Comparison of ENCODE assay signal across 8 cellular contexts in the genomic region with DNA sequence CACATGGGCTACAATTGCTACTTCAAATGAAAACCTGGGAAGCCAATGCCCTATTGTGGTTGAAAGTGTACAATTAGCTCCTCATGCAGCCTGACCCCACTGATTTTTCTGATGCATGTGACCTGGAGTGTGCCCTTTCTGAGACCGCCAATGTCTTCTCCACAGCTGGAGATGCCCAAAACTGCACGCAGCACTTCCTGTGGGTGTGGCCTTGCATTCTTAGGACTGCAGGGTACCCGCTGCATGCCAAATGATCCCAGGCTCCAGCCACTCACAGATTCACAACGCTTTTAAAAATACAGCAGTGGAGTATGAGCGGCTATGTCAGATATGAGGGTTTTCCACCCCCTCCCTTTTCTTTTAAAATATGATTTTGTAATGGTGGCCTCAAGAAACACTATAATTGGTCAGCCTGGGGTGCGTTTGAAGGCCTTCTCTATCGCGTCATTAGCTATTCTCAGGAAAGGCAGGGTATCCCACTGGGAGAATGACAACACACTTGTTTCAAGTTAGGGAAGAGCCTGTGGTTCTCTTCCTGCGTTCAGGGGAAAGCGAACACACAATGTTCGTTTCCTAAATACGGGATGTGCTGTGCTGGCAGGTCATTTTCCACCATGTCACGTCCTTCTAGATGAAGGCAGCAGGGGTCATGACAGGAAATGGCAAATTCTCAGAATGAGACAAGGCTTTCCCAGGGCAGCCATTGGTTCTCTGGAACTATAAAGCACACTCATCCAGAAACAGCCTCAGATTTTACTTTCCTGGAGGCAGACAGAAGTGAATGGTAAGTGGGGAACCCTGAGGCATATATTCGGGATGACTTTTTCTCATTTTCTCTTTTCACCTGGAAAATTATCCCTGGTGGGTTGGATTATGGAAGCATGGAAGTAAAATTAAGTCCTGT. TPM values are rescaled to one million over a fixed set of nuclear protein-coding genes. Genes with fewer than 3 reads are reported as not detected.
A peak's percentile ranks its signal among the peaks of the same experiment; 100 is the strongest.
DNase-seq lines count a peak whose midpoint lies in the region; ATAC-seq and TF ChIP-seq lines count a peak whose summit lies in the region.

Gene APOLD1 (plus strand): TSS at position 749 of the 904 bp plus-strand sequence. CDS start 33 bp downstream, at position 782.

- H3K36me3 Mint-ChIP-seq in T-helper 1 cell treated with Interleukin-12 subunit alpha and Interleukin-12 subunit beta and Interleukin-4 antibody, amounts not matched to agents 30 μg/mL and 1 μg/mL, for 36 hours (ENCODE audit: low read depth), result peaks cover 7% of the 10 kb centered on the region

- DNase-seq in fibroblast of the aortic adventitia (ENCODE audit: low read depth) (no peak), osteoblast (ENCODE audit: insufficient read length, low spot score, missing footprints) (peak; percentile 39), T1000 (lab: John Stamatoyannopoulos, UW) (no peak), 8988T (no peak)

- H3K4me3 ChIP-seq in GM08714 (ENCODE audit: low read length) (peak within 1 kb of the TSS; percentile 65; the same call in 1 of the 2 replicates), fibroblast of the aortic adventitia (ENCODE audit: low read depth, low read length) (peak within 1 kb of the TSS; percentile 68), osteoblast (ENCODE audit: insufficient read depth, low read length) (peak within 1 kb of the TSS; percentile 75)

- H2AFZ ChIP-seq in osteoblast (ENCODE audit: low read length), result peak within 1 kb of the TSS; percentile 91

- peaks cover 30% of the 10 kb centered on the region for H3K4me1 Mint-ChIP-seq in T-helper 1 cell treated with Interleukin-12 subunit alpha and Interleukin-12 subunit beta and Interleukin-4 antibody, amounts not matched to agents 30 μg/mL and 1 μg/mL, for 36 hours (ENCODE audit: low read depth)

- H3K79me2 ChIP-seq in osteoblast (ENCODE audit: insufficient read depth, low read length), result peaks cover 16% of the 10 kb centered on the region

- ATAC-seq in HG02623 (IDR thresholded peaks at IDR 0.05; ENCODE audit: unreplicated experiment), result no peak
- no peak for ATAC-seq in GM19397 (IDR thresholded peaks at IDR 0.05; ENCODE audit: unreplicated experiment)

- no peaks in the 10 kb centered on the region for H4K20me1 ChIP-seq in osteoblast (ENCODE audit: insufficient read depth, low read length)

- H3K4me3 Mint-ChIP-seq in T-helper 1 cell treated with Interleukin-12 subunit alpha and Interleukin-12 subunit beta and Interleukin-4 antibody, amounts not matched to agents 30 μg/mL and 1 μg/mL, for 36 hours, result peak within 1 kb of the TSS; percentile 83

- H3K4me1 ChIP-seq in osteoblast (ENCODE audit: insufficient read depth, low read length), result peaks cover 39% of the 10 kb centered on the region

- no peak for TF ChIP-seq CTCF in fibroblast of the aortic adventitia (IDR thresholded peaks at IDR 0.05; ENCODE audit: insufficient read depth, low read length)
- TF ChIP-seq CTCF in osteoblast (IDR thresholded peaks at IDR 0.05; ENCODE audit: extremely low read depth, low read depth, low read length), result no peak

- H3K9me3 Mint-ChIP-seq in T-helper 1 cell treated with Interleukin-12 subunit alpha and Interleukin-12 subunit beta and Interleukin-4 antibody, amounts not matched to agents 30 μg/mL and 1 μg/mL, for 36 hours, result no peaks in the 10 kb centered on the region

- peak within 1 kb of the TSS; percentile 55 for H3K27ac Mint-ChIP-seq in T-helper 1 cell treated with Interleukin-12 subunit alpha and Interleukin-12 subunit beta and Interleukin-4 antibody, amounts not matched to agents 30 μg/mL and 1 μg/mL, for 36 hours

- H3K4me2 ChIP-seq in osteoblast (ENCODE audit: insufficient read depth, low read length), result peak within 1 kb of the TSS; percentile 90

- no peaks in the 10 kb centered on the region for H3K27me3 Mint-ChIP-seq in T-helper 1 cell treated with Interleukin-12 subunit alpha and Interleukin-12 subunit beta and Interleukin-4 antibody, amounts not matched to agents 30 μg/mL and 1 μg/mL, for 36 hours (ENCODE audit: low read depth)

- peak within 1 kb of the TSS; percentile 92 for H3K27ac ChIP-seq in osteoblast (ENCODE audit: low read depth, low read length)

- H3K36me3 ChIP-seq in osteoblast (ENCODE audit: insufficient read depth, low read length), result peaks cover 4% of the 10 kb centered on the region

- no peaks in the 10 kb centered on the region for H3K27me3 ChIP-seq in osteoblast (ENCODE audit: insufficient read depth, low read length)

- H3K9me3 ChIP-seq in osteoblast (ENCODE audit: low read depth, low read length), result no peaks in the 10 kb centered on the region

RNA-seq across cellular contexts. Expression of gene APOLD1, which starts in this region (rescaled TPM):
- total RNA-seq in fibroblast of the aortic adventitia (ENCODE audit: low replicate concordance), result 3.6 and 9.2 TPM in 2 replicates
- total RNA-seq in osteoblast, result 3.2 and 3.3 TPM in 2 replicates
